Comparison of ENCODE assay signal across 1 cellular context in genomic region chr9:71106992-71107391, GRCh38.
TF ChIP-seq lines count a peak whose summit lies in the region.

No MANE protein-coding gene starts in this region.

TF ChIP-seq in GM23338, 12 proteins besides CTCF, POLR2A, EP300 and RAD21 (continued from another document):
- TF ChIP-seq REST (IDR thresholded peaks at IDR 0.05; ENCODE audit: unreplicated experiment) (no peak), ZNF462 (CRISPR knock-in tag; IDR thresholded peaks at IDR 0.05) (no peak), ZNF114 (CRISPR knock-in tag; IDR thresholded peaks at IDR 0.05) (no peak), NANOG (IDR thresholded peaks at IDR 0.05; ENCODE audit: borderline replicate concordance) (no peak), ZNF331 (CRISPR knock-in tag; IDR thresholded peaks at IDR 0.05; ENCODE audit: low read depth) (no peak), STAT1 (IDR thresholded peaks at IDR 0.05; ENCODE audit: unreplicated experiment) (no peak), CREB1 (CRISPR knock-in tag; IDR thresholded peaks at IDR 0.05; ENCODE audit: low read depth) (no peak)
- TF ChIP-seq, protein P1, sequence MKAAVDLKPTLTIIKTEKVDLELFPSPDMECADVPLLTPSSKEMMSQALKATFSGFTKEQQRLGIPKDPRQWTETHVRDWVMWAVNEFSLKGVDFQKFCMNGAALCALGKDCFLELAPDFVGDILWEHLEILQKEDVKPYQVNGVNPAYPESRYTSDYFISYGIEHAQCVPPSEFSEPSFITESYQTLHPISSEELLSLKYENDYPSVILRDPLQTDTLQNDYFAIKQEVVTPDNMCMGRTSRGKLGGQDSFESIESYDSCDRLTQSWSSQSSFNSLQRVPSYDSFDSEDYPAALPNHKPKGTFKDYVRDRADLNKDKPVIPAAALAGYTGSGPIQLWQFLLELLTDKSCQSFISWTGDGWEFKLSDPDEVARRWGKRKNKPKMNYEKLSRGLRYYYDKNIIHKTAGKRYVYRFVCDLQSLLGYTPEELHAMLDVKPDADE (IDR thresholded peaks at IDR 0.05): no peak
